In genomic region chr3:9966841-9967240, GRCh38 we compare ENCODE assay signal across 2 cellular contexts.
TF ChIP-seq lines count a peak whose summit lies in the region.

No MANE protein-coding gene starts in this region.

TF ChIP-seq in IMR-90, 13 proteins besides CTCF, POLR2A, EP300 and RAD21:
- TF ChIP-seq NFE2L2 (IDR thresholded peaks at IDR 0.05; ENCODE audit: low read depth, low read length) (no peak), MAFK (IDR thresholded peaks at IDR 0.05; ENCODE audit: low read depth, low read length) (peak; percentile 81)

TF ChIP-seq in H1, 55 proteins besides CTCF, POLR2A, EP300 and RAD21:
- TF ChIP-seq ZNF274 (IDR thresholded peaks at IDR 0.05; ENCODE audit: borderline replicate concordance, extremely low read depth, low read length) (no peak), MAFK (IDR thresholded peaks at IDR 0.05; ENCODE audit: low read depth, low read length) (peak; percentile 16; the same call in 1 of the 2 replicates)
